ENCODE assay signal across 18 cellular contexts in the genomic region with DNA sequence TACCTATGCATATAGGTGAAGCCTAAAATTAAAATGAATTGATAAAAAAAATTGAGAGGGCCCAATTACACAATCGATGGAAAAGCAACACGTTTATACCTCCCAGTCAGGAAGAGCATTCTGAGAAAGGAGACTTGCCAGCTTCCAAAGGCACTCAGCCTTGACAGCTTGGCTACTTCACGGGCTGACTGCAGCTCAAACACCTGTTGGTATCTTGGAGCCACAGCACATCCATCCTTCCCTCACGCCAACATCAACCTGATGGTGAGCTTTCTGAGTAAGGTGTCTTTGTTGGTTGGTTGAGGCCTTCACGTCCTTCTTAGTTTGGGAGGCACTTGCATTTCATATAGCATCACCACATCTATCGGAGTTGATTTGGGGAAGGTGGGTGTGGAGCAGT.
DNase-seq lines count a peak whose midpoint lies in the region; ATAC-seq and TF ChIP-seq lines count a peak whose summit lies in the region.
"Had no signal": no experiment of that assay in that cellular context is flagged by ENCODE, and none has a peak within 500 bp of the region (broad histone marks: within the 10 kb centered on the region; RNA-seq: fewer than 3 reads in every experiment).

No MANE protein-coding gene starts in this region.

- no peaks in the 10 kb centered on the region for H3K9me2 ChIP-seq in SK-N-SH

- peak overlapping the region in 1 of 2 experiments; percentile 97; a peak in 2 of 4 replicates for H3K27ac ChIP-seq in SK-N-SH (ENCODE audit: low read depth in 2 of 2, low read length in 1 of 2)
- no peak overlapping the region for H3K27ac ChIP-seq in CD4-positive, alpha-beta T cell (ENCODE audit: low read depth, low read length)
- H3K27ac ChIP-seq in left lung, result no peak overlapping the region
- H3K27ac ChIP-seq in stomach, result no peak overlapping the region
- H3K27ac ChIP-seq: right lobe of liver had no signal

- no peaks in the 10 kb centered on the region for H3K9me3 Mint-ChIP-seq in CD4-positive, alpha-beta T cell
- H3K9me3 Mint-ChIP-seq in activated CD4-positive, alpha-beta memory T cell treated with anti-CD3 and anti-CD28 coated beads, Interleukin-2, amount 10 ng/mL, durations not matched to agents 7 days and 5 days, result no peaks in the 10 kb centered on the region
- H3K9me3 Mint-ChIP-seq: dendritic cell treated with granulocyte-macrophage colony-stimulating factor and Interleukin-4, amounts not matched to agents 40 ng/mL and 50 ng/mL, for 4 days had no signal

- CTCF ChIA-PET in SK-N-SH (lab: Yijun Ruan, JAX), result no interaction called here
- CTCF ChIA-PET in CD4-positive, alpha-beta T cell (lab: Charles Lee), result no interaction called here
- CTCF ChIA-PET in activated CD4-positive, alpha-beta memory T cell treated with anti-CD3 and anti-CD28 coated beads, Interleukin-2, amount 10 ng/mL, durations not matched to agents 7 days and 5 days (lab: Charles Lee), result no interaction called here

- no peak overlapping the region for H2AFZ ChIP-seq in SK-N-SH (ENCODE audit: low read depth)

- intact Hi-C loops in CD4-positive, alpha-beta T cell (cut with DNase I, micrococcal nuclease), result loop anchor here (2.0 to 5.0 kb wide), 2 partner anchors 25 to 37 kb away; no protein-coding TSS in a partner anchor
- intact Hi-C loops in left lung (cut with DNase I), result no loop called here
- intact Hi-C loops in stomach (cut with DNase I; ENCODE audit: low total_unique reads), result no loop called here

- no peaks in the 10 kb centered on the region for H3K27me3 ChIP-seq in SK-N-SH (ENCODE audit: insufficient read depth)
- no peaks in the 10 kb centered on the region for H3K27me3 ChIP-seq in CD4-positive, alpha-beta T cell (ENCODE audit: control insufficient read depth, insufficient read depth, low read length)
- no peaks in the 10 kb centered on the region for H3K27me3 ChIP-seq in left lung
- peaks cover 0 to 8% (median 0%) of the 10 kb centered on the region in 3 donors for H3K27me3 ChIP-seq in stomach
- H3K27me3 ChIP-seq: MG63, right lobe of liver had no signal

- H3K4me3 Mint-ChIP-seq in CD4-positive, alpha-beta T cell, result peak overlapping the region; percentile 40
- peak overlapping the region; percentile 43 for H3K4me3 Mint-ChIP-seq in activated CD4-positive, alpha-beta memory T cell treated with anti-CD3 and anti-CD28 coated beads, Interleukin-2, amount 10 ng/mL, durations not matched to agents 7 days and 5 days
- H3K4me3 Mint-ChIP-seq: dendritic cell treated with granulocyte-macrophage colony-stimulating factor and Interleukin-4, amounts not matched to agents 40 ng/mL and 50 ng/mL, for 4 days had no signal

- TF ChIP-seq POLR2A in stomach (IDR thresholded peaks at IDR 0.05), result no peak

- H3K79me2 ChIP-seq in SK-N-SH (ENCODE audit: insufficient read depth), result peaks cover 88% of the 10 kb centered on the region

- H3K36me3 Mint-ChIP-seq in CD4-positive, alpha-beta T cell (ENCODE audit: low read depth), result no peaks in the 10 kb centered on the region
- H3K36me3 Mint-ChIP-seq in activated CD4-positive, alpha-beta memory T cell treated with anti-CD3 and anti-CD28 coated beads, Interleukin-2, amount 10 ng/mL, durations not matched to agents 7 days and 5 days (ENCODE audit: low read depth), result peaks cover 23% of the 10 kb centered on the region
- H3K36me3 Mint-ChIP-seq: mesothelial cell of epicardium had no signal

- H4K20me1 ChIP-seq in SK-N-SH (ENCODE audit: insufficient read depth), result no peaks in the 10 kb centered on the region

- 49% methylated on average over 6 of the region's 6 CpGs for WGBS in SK-N-SH (ENCODE audit: low lambda C conversion rate)
- WGBS in stomach, 5 donors, result 52 to 70% (median 61%) methylated on average over 6 of the region's 6 CpGs

- TF ChIP-seq CTCF in SK-N-SH (IDR thresholded peaks at IDR 0.05) (no peak), left lung (IDR thresholded peaks at IDR 0.05) (no peak), stomach (IDR thresholded peaks at IDR 0.05) (no peak)
- TF ChIP-seq CTCF in CD4-positive, alpha-beta T cell (IDR thresholded peaks at IDR 0.05), result no peak

- ATAC-seq in SK-N-SH treated with all-trans-retinoic acid at 6 μM for 48 hours (no peak), left lung (peak; percentile 32), HG03025 (IDR thresholded peaks at IDR 0.05; ENCODE audit: low FRiP score, unreplicated experiment) (no peak)
- no peak for ATAC-seq in CD4-positive, alpha-beta T cell (ENCODE audit: poor library complexity)
- ATAC-seq: esophagus mucosa, right lobe of liver had no signal

- no peaks in the 10 kb centered on the region for H3K9me3 ChIP-seq in SK-N-SH
- H3K9me3 ChIP-seq in CD4-positive, alpha-beta T cell (ENCODE audit: control insufficient read depth, low read length), result no peaks in the 10 kb centered on the region
- H3K9me3 ChIP-seq in left lung, result no peaks in the 10 kb centered on the region
- no peaks in the 10 kb centered on the region for H3K9me3 ChIP-seq in stomach
- H3K9me3 ChIP-seq: MG63, right lobe of liver had no signal

- peak overlapping the region; percentile 86 for H3K27ac Mint-ChIP-seq in CD4-positive, alpha-beta T cell
- H3K27ac Mint-ChIP-seq in activated CD4-positive, alpha-beta memory T cell treated with anti-CD3 and anti-CD28 coated beads, Interleukin-2, amount 10 ng/mL, durations not matched to agents 7 days and 5 days, result peak overlapping the region; percentile 72
- H3K27ac Mint-ChIP-seq: dendritic cell treated with granulocyte-macrophage colony-stimulating factor and Interleukin-4, amounts not matched to agents 40 ng/mL and 50 ng/mL, for 4 days had no signal

- TF ChIP-seq RAD21 in SK-N-SH (IDR thresholded peaks at IDR 0.05; ENCODE audit: low read length), result no peak

- POLR2A ChIA-PET in SK-N-SH (lab: Yijun Ruan, JAX), result interaction anchor here (0.8 kb wide), 1 partner anchor 29 kb away, joined by 3 read pairs; no protein-coding TSS in a partner anchor
- POLR2A ChIA-PET in CD4-positive, alpha-beta T cell (lab: Charles Lee), result interaction anchor here (1.1 to 2.5 kb wide), 3 partner anchors 9 to 30 kb away, joined by 3 to 18 read pairs (median 4); no protein-coding TSS in a partner anchor
- POLR2A ChIA-PET in activated CD4-positive, alpha-beta memory T cell treated with anti-CD3 and anti-CD28 coated beads, Interleukin-2, amount 10 ng/mL, durations not matched to agents 7 days and 5 days (lab: Charles Lee), result interaction anchor here (1.1 kb wide), 1 partner anchor 29 kb away, joined by 4 read pairs; no protein-coding TSS in a partner anchor

- H3K9ac ChIP-seq in SK-N-SH, result peak overlapping the region; percentile 66; the same call in 1 of the 2 replicates

- no peaks in the 10 kb centered on the region for H3K27me3 Mint-ChIP-seq in CD4-positive, alpha-beta T cell
- H3K27me3 Mint-ChIP-seq in activated CD4-positive, alpha-beta memory T cell treated with anti-CD3 and anti-CD28 coated beads, Interleukin-2, amount 10 ng/mL, durations not matched to agents 7 days and 5 days, result no peaks in the 10 kb centered on the region

- H3K4me1 Mint-ChIP-seq in CD4-positive, alpha-beta T cell (ENCODE audit: low read depth), result peaks cover 60% of the 10 kb centered on the region
- H3K4me1 Mint-ChIP-seq in activated CD4-positive, alpha-beta memory T cell treated with anti-CD3 and anti-CD28 coated beads, Interleukin-2, amount 10 ng/mL, durations not matched to agents 7 days and 5 days, result peaks cover 85% of the 10 kb centered on the region

- H3K4me1 ChIP-seq in SK-N-SH (ENCODE audit: control insufficient read depth in 1 of 2, insufficient read depth in 2 of 2, low read depth in 1 of 2, low read length in 1 of 2) (peaks cover 0 to 38% of the 10 kb centered on the region in 2 experiments; a peak in 2 of 4 replicates), left lung (peaks cover 0 to 5% of the 10 kb centered on the region in 2 donors), stomach (peaks cover 0 to 6% (median 0%) of the 10 kb centered on the region in 4 donors)
- H3K4me1 ChIP-seq: right lobe of liver had no signal

- H3K4me2 ChIP-seq in SK-N-SH, result peak overlapping the region; percentile 71

- H3F3A ChIP-seq in SK-N-SH (replicated peaks; ENCODE audit: insufficient read depth), result peaks cover 50% of the 10 kb centered on the region

- DNase-seq in SK-N-SH (no peak), left lung (no peak), NCI-H2171 (lab: John Stamatoyannopoulos, UW) (no peak), stomach (no peak)
- no peak for DNase-seq in CD4-positive, alpha-beta T cell
- DNase-seq in activated CD4-positive, alpha-beta memory T cell treated with anti-CD3 and anti-CD28 coated beads, Interleukin-2, amount 10 ng/mL, durations not matched to agents 7 days and 5 days, result no peak
- DNase-seq: head of caudate nucleus; MG63; NCI-H187; NCI-H510A; right lobe of liver; stimulated activated CD4-positive, alpha-beta T cell treated with anti-CD3 and anti-CD28 coated beads, Interleukin-4, amount 100 ng/mL, for 24 hours; trophoblast cell had no signal

- TF ChIP-seq EP300 in SK-N-SH (IDR thresholded peaks at IDR 0.05; ENCODE audit: borderline replicate concordance in 1 of 2, low read depth in 1 of 2, low read length in 1 of 2) (no peak), stomach (IDR thresholded peaks at IDR 0.05) (no peak)

- peak overlapping the region; percentile 20 to 25; a peak in 2 of 4 replicates for H3K4me3 ChIP-seq in SK-N-SH (ENCODE audit: low read depth in 2 of 2, low read length in 1 of 2)
- no peak overlapping the region for H3K4me3 ChIP-seq in left lung
- no peak overlapping the region for H3K4me3 ChIP-seq in stomach
- H3K4me3 ChIP-seq: MG63, right lobe of liver had no signal

- H3K36me3 ChIP-seq in SK-N-SH (replicated peaks in 1 of 2; ENCODE audit: control insufficient read depth in 1 of 2, insufficient read depth in 2 of 2, low read length in 1 of 2), result peaks cover 0 to 5% of the 10 kb centered on the region in 2 experiments
- H3K36me3 ChIP-seq in left lung, result no peaks in the 10 kb centered on the region
- no peaks in the 10 kb centered on the region for H3K36me3 ChIP-seq in stomach
- H3K36me3 ChIP-seq: right lobe of liver had no signal

TF ChIP-seq in SK-N-SH, 30 proteins besides CTCF, POLR2A, EP300 and RAD21 (continues in another document):
- TF ChIP-seq EZH2phosphoT487 (IDR thresholded peaks at IDR 0.05; ENCODE audit: borderline replicate concordance, low read depth) (no peak), JUND (IDR thresholded peaks at IDR 0.05) (no peak), SIN3A (IDR thresholded peaks at IDR 0.05; ENCODE audit: borderline replicate concordance, low read depth, low read length) (no peak), YY1 (IDR thresholded peaks at IDR 0.05; ENCODE audit: low read depth) (no peak), RCOR1 (IDR thresholded peaks at IDR 0.05; ENCODE audit: low read length) (no peak), TCF12 (IDR thresholded peaks at IDR 0.05) (no peak)

TF ChIP-seq in SK-N-SH treated with all-trans-retinoic acid at 6 μM for 48 hours, 23 proteins besides CTCF, POLR2A, EP300 and RAD21 (continues in another document):
- no peak for TF ChIP-seq ZC3H10 (CRISPR knock-in tag; IDR thresholded peaks at IDR 0.05)
- no peak for TF ChIP-seq TOX (CRISPR knock-in tag; IDR thresholded peaks at IDR 0.05; ENCODE audit: borderline replicate concordance)
- TF ChIP-seq ARNTL (CRISPR knock-in tag; IDR thresholded peaks at IDR 0.05; ENCODE audit: borderline replicate concordance, low read depth), result no peak
- no peak for TF ChIP-seq CSDC2 (CRISPR knock-in tag; IDR thresholded peaks at IDR 0.05)
- TF ChIP-seq ZNF565 (CRISPR knock-in tag; conservative IDR thresholded peaks at IDR 0.05; ENCODE audit: low read depth), result no peak

Comparison
In these comparisons a context has a peak if more than half of its experiments do, and no peak if none do; other contexts are left out.
1. H3K4me3 ChIP-seq: peak in SK-N-SH (2 of 2); none in left lung (0 of 2) and stomach (0 of 4).
2. intact Hi-C loops: an anchor here in CD4-positive, alpha-beta T cell (2.0 to 5.0 kb wide); none called in left lung and stomach.